In genomic region chr4:139887378-139887801, GRCh38 we compare ENCODE assay signal across 12 cellular contexts.
DNase-seq lines count a peak whose midpoint lies in the region; ATAC-seq and TF ChIP-seq lines count a peak whose summit lies in the region.
"Had no signal": no experiment of that assay in that cellular context is flagged by ENCODE, and none has a peak within 500 bp of the region (broad histone marks: within the 10 kb centered on the region; RNA-seq: fewer than 3 reads in every experiment).

No MANE protein-coding gene starts in this region.

- H3K4me3 ChIP-seq in right cardiac atrium (ENCODE audit: low read length) (peak overlapping the region; percentile 51), endocrine pancreas (ENCODE audit: control insufficient read depth, insufficient read depth, low read length) (peak overlapping the region; percentile 89), muscle layer of duodenum (ENCODE audit: low read depth in 1 of 2, low read length in 2 of 2) (peak overlapping the region; percentile 1 to 41), vagina (peak overlapping the region in 1 of 2 donors; percentile 22)
- H3K4me3 ChIP-seq: GM12878 had no signal

- H3K4me1 ChIP-seq in right cardiac atrium (ENCODE audit: control insufficient read depth, insufficient read depth, low read length) (peaks cover 2% of the 10 kb centered on the region), endocrine pancreas (ENCODE audit: control insufficient read depth, insufficient read depth, low read length) (peaks cover 14% of the 10 kb centered on the region), muscle layer of duodenum (ENCODE audit: control insufficient read depth in 1 of 2, insufficient read depth in 2 of 2, low read length in 2 of 2) (peaks cover 0 to 10% of the 10 kb centered on the region in 2 donors), vagina (peaks cover 41% of the 10 kb centered on the region)

- no peak for TF ChIP-seq POLR2A in vagina (IDR thresholded peaks at IDR 0.05)

- no peak for TF ChIP-seq CTCF in vagina (IDR thresholded peaks at IDR 0.05)

- H3K36me3 ChIP-seq in endocrine pancreas (ENCODE audit: control insufficient read depth, insufficient read depth, low read length): no peaks in the 10 kb centered on the region
- peaks cover 3 to 6% of the 10 kb centered on the region in 2 donors for H3K36me3 ChIP-seq in muscle layer of duodenum (ENCODE audit: control insufficient read depth in 1 of 2, insufficient read depth in 2 of 2, low read length in 2 of 2)
- H3K36me3 ChIP-seq in vagina: peaks cover 0 to 3% of the 10 kb centered on the region in 2 donors

- H3K9me3 ChIP-seq in right cardiac atrium (ENCODE audit: control insufficient read depth, low read length): no peaks in the 10 kb centered on the region
- H3K9me3 ChIP-seq in endocrine pancreas (ENCODE audit: control insufficient read depth, low read length): no peaks in the 10 kb centered on the region
- H3K9me3 ChIP-seq in muscle layer of duodenum (ENCODE audit: control insufficient read depth in 1 of 2, low read length in 2 of 2): peaks cover 0 to 3% of the 10 kb centered on the region in 2 donors
- no peaks in the 10 kb centered on the region for H3K9me3 ChIP-seq in vagina

- WGBS in right cardiac atrium: 49% methylated on average over 4 of the region's 4 CpGs

- H3K27me3 ChIP-seq in right cardiac atrium (ENCODE audit: control insufficient read depth, insufficient read depth) (no peaks in the 10 kb centered on the region), endocrine pancreas (ENCODE audit: control insufficient read depth, insufficient read depth, low read length) (no peaks in the 10 kb centered on the region), muscle layer of duodenum (ENCODE audit: low read depth, low read length) (no peaks in the 10 kb centered on the region), vagina (no peaks in the 10 kb centered on the region)

- no peak for DNase-seq in right cardiac atrium
- DNase-seq in left cardiac atrium: no peak
- DNase-seq in vagina (ENCODE audit: extremely low spot score in 2 of 2): no peak
- DNase-seq in Kasumi-1 (lab: John Stamatoyannopoulos, UW): no peak
- no peak for DNase-seq in activated T-cell treated with anti-CD3 and anti-CD28 coated beads, Interleukin-2, amount 50 U/mL, for 1 hour
- DNase-seq in NCI-H1930 (lab: John Stamatoyannopoulos, UW): no peak
- DNase-seq: activated T-cell treated with anti-CD3 and anti-CD28 coated beads for 4 hours; NCI-H1694; stimulated activated CD4-positive, alpha-beta T cell treated with anti-CD3 and anti-CD28 coated beads, Interleukin-2, amount 100 ng/mL, for 48 hours had no signal

- intact Hi-C loops in right cardiac atrium (cut with DNase I): no loop called here
- intact Hi-C loops in left cardiac atrium (cut with DNase I): no loop called here
- intact Hi-C loops in vagina (cut with DNase I): no loop called here

- ATAC-seq in right cardiac atrium (no peak), left cardiac atrium (no peak)

- H3K27ac ChIP-seq in right cardiac atrium (ENCODE audit: low read length): no peak overlapping the region
- H3K27ac ChIP-seq in muscle layer of duodenum (ENCODE audit: low read length): peak overlapping the region; percentile 44
- peak overlapping the region; percentile 30 for H3K27ac ChIP-seq in vagina

- no peak overlapping the region for H3K9ac ChIP-seq in endocrine pancreas (ENCODE audit: control insufficient read depth, insufficient read depth, low read length)
